ENCODE assay signal across 8 cellular contexts in genomic region chr22:20116951-20117645, GRCh38. TPM values are rescaled to one million over a fixed set of nuclear protein-coding genes. Genes with fewer than 3 reads are reported as not detected.
A peak's percentile ranks its signal among the peaks of the same experiment; 100 is the strongest.
DNase-seq lines count a peak whose midpoint lies in the region; ATAC-seq and TF ChIP-seq lines count a peak whose summit lies in the region.

TSS of gene TRMT2A (minus strand) at chr22:20117226. CDS start at chr22:20116906, 320 bp downstream.

- H3K36me3 Mint-ChIP-seq in Caco-2 (ENCODE audit: insufficient read depth, unreplicated experiment): peaks cover 90% of the 10 kb centered on the region
- peaks cover 10% of the 10 kb centered on the region for H3K36me3 Mint-ChIP-seq in mesothelial cell of epicardium

- TF ChIP-seq CTCF in Caco-2 (IDR thresholded peaks at IDR 0.05; ENCODE audit: insufficient read depth in 1 of 2, low read depth in 1 of 2, low read length in 1 of 2, severe bottlenecking in 1 of 2, unreplicated experiment in 1 of 2) (peak in 1 of 2 experiments; percentile 17), mesothelial cell of epicardium (IDR thresholded peaks at IDR 0.05; ENCODE audit: unreplicated experiment) (no peak)

- peaks cover 22% of the 10 kb centered on the region for H3K4me1 ChIP-seq in Caco-2
- H3K4me1 ChIP-seq in HUES48 (ENCODE audit: control insufficient read depth, insufficient read depth, low read length): 0 out of 2 replicates have a peak, but pooled peaks cover 7% of the 10 kb centered on the region
- peaks cover 6% of the 10 kb centered on the region for H3K4me1 ChIP-seq in NT2/D1 (ENCODE audit: insufficient read depth, insufficient read length)

- peak within 1 kb of the TSS; percentile 89 for H3K27ac ChIP-seq in HUES48 (ENCODE audit: low read depth, low read length)

- no peaks in the 10 kb centered on the region for H3K27me3 Mint-ChIP-seq in Caco-2 (ENCODE audit: insufficient read depth, unreplicated experiment)
- no peaks in the 10 kb centered on the region for H3K27me3 Mint-ChIP-seq in mesothelial cell of epicardium (ENCODE audit: low read depth)

- peaks cover 6% of the 10 kb centered on the region for H3K4me1 Mint-ChIP-seq in Caco-2 (ENCODE audit: low read depth, unreplicated experiment)
- H3K4me1 Mint-ChIP-seq in mesothelial cell of epicardium: peaks cover 18% of the 10 kb centered on the region

- peak within 1 kb of the TSS; percentile 87 for H3K27ac Mint-ChIP-seq in Caco-2 (ENCODE audit: unreplicated experiment)
- peak within 1 kb of the TSS; percentile 95 for H3K27ac Mint-ChIP-seq in mesothelial cell of epicardium

- H3K9me3 ChIP-seq in Caco-2 (no peaks in the 10 kb centered on the region; the same call in 1 of the 2 replicates), HUES48 (ENCODE audit: control insufficient read depth, insufficient read depth, low read length) (no peaks in the 10 kb centered on the region), NT2/D1 (ENCODE audit: insufficient read depth, low read length) (no peaks in the 10 kb centered on the region)

- H3K4me3 ChIP-seq in Caco-2 (ENCODE audit: low read depth, low read length) (peak within 1 kb of the TSS; percentile 87), HUES48 (ENCODE audit: low read depth, low read length) (peak within 1 kb of the TSS; percentile 98), NT2/D1 (ENCODE audit: insufficient read length, low read depth) (peak within 1 kb of the TSS; percentile 92)

- peak within 1 kb of the TSS; percentile 81 for H3K4me3 Mint-ChIP-seq in Caco-2 (ENCODE audit: unreplicated experiment)
- H3K4me3 Mint-ChIP-seq in mesothelial cell of epicardium: peak within 1 kb of the TSS; percentile 84

- ATAC-seq in GM21381 (IDR thresholded peaks at IDR 0.05; ENCODE audit: unreplicated experiment): peak; percentile 73

- DNase-seq in Caco-2 (peak; percentile 97 to 99), NT2/D1 (ENCODE audit: low read depth, low spot score) (peak; percentile 97), mesothelial cell of epicardium (ENCODE audit: low spot score in 2 of 2, unreplicated experiment in 2 of 2) (peak; percentile 95 to 98)
- peak; percentile 88 for DNase-seq in activated CD8-positive, alpha-beta memory T cell treated with anti-CD3 and anti-CD28 coated beads, Interleukin-2, amount 50 U/mL, for 1 hour (ENCODE audit: extremely low read depth)
- DNase-seq in stimulated activated CD8-positive, alpha-beta memory T cell treated with anti-CD3 and anti-CD28 coated beads, Interleukin-15, amount 100 ng/mL, for 48 hours (ENCODE audit: low read depth in 2 of 2): peak; percentile 95 to 98

- POLR2A ChIA-PET in Caco-2 (lab: Charles Lee): interaction anchor here (0.6 to 1.2 kb wide), 6 partner anchors 9 to 175 kb away, joined by 3 to 7 read pairs (median 4); partner anchors contain the start of genes COMT, DGCR8, TANGO2 and TXNRD2

- no peaks in the 10 kb centered on the region for H3K9me3 Mint-ChIP-seq in Caco-2 (ENCODE audit: unreplicated experiment)
- H3K9me3 Mint-ChIP-seq in mesothelial cell of epicardium: no peaks in the 10 kb centered on the region

- H3K36me3 ChIP-seq in Caco-2 (ENCODE audit: control insufficient read depth, insufficient read depth, low read length) (peaks cover 5% of the 10 kb centered on the region), HUES48 (ENCODE audit: control insufficient read depth, insufficient read depth, low read length) (peaks cover 79% of the 10 kb centered on the region), NT2/D1 (ENCODE audit: insufficient read depth, insufficient read length, low read length) (peaks cover 78% of the 10 kb centered on the region)

- H3K9ac ChIP-seq in HUES48 (ENCODE audit: low read depth, low read length): peak within 1 kb of the TSS; percentile 99
- peak within 1 kb of the TSS; percentile 98 for H3K9ac ChIP-seq in NT2/D1 (ENCODE audit: insufficient read length, low read depth)

- CTCF ChIA-PET in Caco-2 (lab: Charles Lee): interaction anchor here (0.6 to 1.4 kb wide), 3 partner anchors 10 to 154 kb away, joined by 3 to 5 read pairs (median 5); no protein-coding TSS in a partner anchor

- intact Hi-C loops in Caco-2 (cut with micrococcal nuclease; ENCODE audit: unreplicated experiment): loop anchor here (1.0 to 10.0 kb wide), 2 partner anchors 37 to 152 kb away; partner anchors contain the start of gene DGCR8

- no TSS peak for BruUV-seq in Caco-2 (replicated peaks; lab: Mats Ljungman, UMichigan)

- in situ Hi-C loops in endometrial microvascular endothelial cells (cut with HindIII; ENCODE audit: inconsistent ontology term, low pct_unique_long_range_greater_than_20kb, low sequenced_read_pairs): loop anchor here (25.0 kb wide), 2 partner anchors 155 to 355 kb away; partner anchors contain the start of gene TBX1

- H3K27me3 ChIP-seq in Caco-2 (replicated peaks; ENCODE audit: control insufficient read depth, insufficient read depth, low read length) (no peaks in the 10 kb centered on the region), HUES48 (ENCODE audit: control insufficient read depth, insufficient read depth, low read length) (no peaks in the 10 kb centered on the region), NT2/D1 (ENCODE audit: insufficient read depth, insufficient read length) (no peaks in the 10 kb centered on the region)

RNA-seq across cellular contexts. Expression of gene TRMT2A, which starts in this region (rescaled TPM):
- total RNA-seq in Caco-2 (2022): 41.1 and 43.0 TPM in 2 replicates
- 74.0 TPM for total RNA-seq in endometrial microvascular endothelial cells (ENCODE audit: inconsistent ontology term)
- 68.7 to 78.1 TPM (median 76.0 TPM) in 3 replicates for total RNA-seq in mesothelial cell of epicardium

Comparison
In these comparisons a context has a peak if more than half of its experiments do, and no peak if none do; other contexts are left out.
1. Peak in every context shown above with its lines: DNase-seq, ATAC-seq, H3K4me3 ChIP-seq and H3K27ac ChIP-seq.